Comparison of ENCODE assay signal across 8 cellular contexts in genomic region chr11:44911031-44911814, GRCh38. TPM values are rescaled to one million over a fixed set of nuclear protein-coding genes. Genes with fewer than 3 reads are reported as not detected.
DNase-seq lines count a peak whose midpoint lies in the region; ATAC-seq, FAIRE-seq and TF ChIP-seq lines count a peak whose summit lies in the region.

No MANE protein-coding gene starts in this region.

- peaks cover 20% of the 10 kb centered on the region for H3K4me1 ChIP-seq in HUES6 (ENCODE audit: control insufficient read depth, insufficient read depth, low read length)
- H3K4me1 ChIP-seq in NT2/D1 (ENCODE audit: insufficient read depth, insufficient read length) = peaks cover 24% of the 10 kb centered on the region
- H3K4me1 ChIP-seq in mucosa of descending colon (ENCODE audit: low read depth) = peaks cover 9% of the 10 kb centered on the region

- peak overlapping the region; percentile 41 for H3K4me3 ChIP-seq in HUES6 (ENCODE audit: low read depth, low read length)
- H3K4me3 ChIP-seq in NT2/D1 (ENCODE audit: insufficient read length, low read depth) = no peak overlapping the region
- H3K4me3 ChIP-seq in mucosa of descending colon = no peak overlapping the region

- no peak overlapping the region for H3K27ac ChIP-seq in HUES6 (ENCODE audit: low read depth, low read length)
- H3K27ac ChIP-seq in epithelial cell of prostate = no peak overlapping the region

- DNase-seq in GM12891 (ENCODE audit: insufficient read length, low spot score) (peak; percentile 81), NT2/D1 (ENCODE audit: low read depth, low spot score) (peak; percentile 95), epithelial cell of prostate (ENCODE audit: low read depth, low spot score) (peak; percentile 10), mucosa of descending colon (peak in 2 of 3 donors; percentile 64 to 98)
- DNase-seq in activated CD8-positive, alpha-beta memory T cell treated with anti-CD3 and anti-CD28 coated beads, Interleukin-2, amount 50 U/mL, for 1 hour (ENCODE audit: extremely low read depth) = peak; percentile 63
- peak; percentile 74 for DNase-seq in stimulated activated CD8-positive, alpha-beta memory T cell treated with anti-CD3 and anti-CD28 coated beads, Interleukin-4, amount 100 ng/mL, for 24 hours (ENCODE audit: low read depth)

- H3K36me3 ChIP-seq in HUES6 (ENCODE audit: control insufficient read depth, insufficient read depth, low read length) (peaks cover 3% of the 10 kb centered on the region; the same call in 1 of the 2 replicates), NT2/D1 (ENCODE audit: insufficient read depth, insufficient read length, low read length) (peaks cover 50% of the 10 kb centered on the region), mucosa of descending colon (ENCODE audit: low read depth) (no peaks in the 10 kb centered on the region)

- H3K27me3 ChIP-seq in HUES6 (ENCODE audit: control insufficient read depth, insufficient read depth, low read length) = no peaks in the 10 kb centered on the region
- H3K27me3 ChIP-seq in NT2/D1 (ENCODE audit: insufficient read depth, insufficient read length) = no peaks in the 10 kb centered on the region

- TF ChIP-seq POLR2A in GM12891 (IDR thresholded peaks at IDR 0.05; ENCODE audit: low read depth, low read length) = no peak

- H3K9ac ChIP-seq in HUES6 (ENCODE audit: low read length) (no peak overlapping the region), NT2/D1 (ENCODE audit: insufficient read length, low read depth) (peak overlapping the region; percentile 61)

- FAIRE-seq in GM12891 (lab: Jason Lieb, UNC) = peak; percentile 80

- TF ChIP-seq CTCF in mucosa of descending colon (IDR thresholded peaks at IDR 0.05) = peak; percentile 53

- ATAC-seq in mucosa of descending colon (peak; percentile 80), HG03520 (IDR thresholded peaks at IDR 0.05; ENCODE audit: unreplicated experiment) (no peak)

- intact Hi-C loops in mucosa of descending colon (cut with DNase I, micrococcal nuclease) = loop anchor here (5.0 to 10.0 kb wide), 4 partner anchors 184 to 356 kb away; partner anchors contain the start of gene TSPAN18 (in 2 of the 2)

- no peaks in the 10 kb centered on the region for H3K9me3 ChIP-seq in HUES6 (ENCODE audit: control insufficient read depth, insufficient read depth, low read depth, low read length)
- no peaks in the 10 kb centered on the region for H3K9me3 ChIP-seq in NT2/D1 (ENCODE audit: insufficient read depth, low read length)
- H3K9me3 ChIP-seq in mucosa of descending colon = no peaks in the 10 kb centered on the region

TF ChIP-seq in GM12891, 5 proteins besides CTCF, POLR2A, EP300 and RAD21:
- TF ChIP-seq TAF1 (IDR thresholded peaks at IDR 0.05; ENCODE audit: low read depth, low read length) = no peak
- no peak for TF ChIP-seq PAX5 (IDR thresholded peaks at IDR 0.05; ENCODE audit: insufficient read depth, low read length, severe bottlenecking)
- no peak for TF ChIP-seq POU2F2 (IDR thresholded peaks at IDR 0.05; ENCODE audit: low read depth, low read length)
- no peak for TF ChIP-seq SPI1 (IDR thresholded peaks at IDR 0.05; ENCODE audit: low read depth, low read length)
- no peak for TF ChIP-seq POLR2AphosphoS5 (IDR thresholded peaks at IDR 0.05; ENCODE audit: low read depth, low read length)

RNA-seq across cellular contexts. Expression of gene TP53I11, which starts 39.5 kb away (rescaled TPM):
- polyA plus RNA-seq in GM12891 (2012; ENCODE audit: low read depth, missing spikeins) = 0.42 TPM
- total RNA-seq in mucosa of descending colon = 10 to 100 TPM; 48.4 to 95.9 (median 91.9) TPM

Comparison
In these comparisons a context has a peak if more than half of its experiments do, and no peak if none do; other contexts are left out.
1. DNase-seq: peak in every context shown above with its lines; median percentile 95 in NT2/D1; 81 in GM12891; 81 in mucosa of descending colon; 74 in stimulated activated CD8-positive, alpha-beta memory T cell treated with anti-CD3 and anti-CD28 coated beads, Interleukin-4, amount 100 ng/mL, for 24 hours; 63 in activated CD8-positive, alpha-beta memory T cell treated with anti-CD3 and anti-CD28 coated beads, Interleukin-2, amount 50 U/mL, for 1 hour; 10 in epithelial cell of prostate.